17 cellular contexts compared by ENCODE assay signal in genomic region chr20:35275741-35276251, GRCh38. TPM values are rescaled to one million over a fixed set of nuclear protein-coding genes. Genes with fewer than 3 reads are reported as not detected.
DNase-seq lines count a peak whose midpoint lies in the region; ATAC-seq and TF ChIP-seq lines count a peak whose summit lies in the region.
"Had no signal": no experiment of that assay in that cellular context is flagged by ENCODE, and none has a peak within 500 bp of the region (broad histone marks: within the 10 kb centered on the region; RNA-seq: fewer than 3 reads in every experiment).

No MANE protein-coding gene starts in this region.

- H3K36me3 Mint-ChIP-seq in activated T-cell treated with anti-CD3 and anti-CD28 coated beads, Interleukin-2, amount 50 U/mL, for 4 hours (ENCODE audit: insufficient read depth) = peaks cover 24% of the 10 kb centered on the region
- peaks cover 35% of the 10 kb centered on the region for H3K36me3 Mint-ChIP-seq in brain

- TF ChIP-seq CTCF in brain (conservative IDR thresholded peaks at IDR 0.05) (no peak), neutrophil (IDR thresholded peaks at IDR 0.05) (no peak)

- no peak for DNase-seq in activated T-cell treated with anti-CD3 and anti-CD28 coated beads, Interleukin-2, amount 50 U/mL, for 4 hours
- no peak for DNase-seq in activated T-cell treated with anti-CD3 and anti-CD28 coated beads for 4 hours
- no peak for DNase-seq in NT2/D1 (ENCODE audit: low read depth, low spot score)
- DNase-seq in NCI-H187 treated with DMSO at 0.1 percent for 48 hours (lab: John Stamatoyannopoulos, UW) = no peak
- no peak for DNase-seq in germinal center (ENCODE audit: low spot score)
- no peak for DNase-seq in hypothalamus (lab: John Stamatoyannopoulos, UW)
- DNase-seq: EL; H9; MM.1S; NK-92 treated with Interleukin-12 subunit alpha and Interleukin-12 subunit beta, amount 100 ng/mL, for 24 hours; psoas muscle; stimulated activated CD8-positive, alpha-beta memory T cell treated with anti-CD3 and anti-CD28 coated beads, Interleukin-4, amount 100 ng/mL, for 48 hours had no signal

- H3K4me3 ChIP-seq in NT2/D1 (ENCODE audit: insufficient read length, low read depth) = no peak overlapping the region
- no peak overlapping the region for H3K4me3 ChIP-seq in neutrophil (ENCODE audit: low read depth in 1 of 2, low read length in 1 of 2)
- H3K4me3 ChIP-seq: SJSA1 had no signal

- ATAC-seq in activated T-cell treated with anti-CD3 and anti-CD28 coated beads, Interleukin-2, amount 50 U/mL, for 4 hours = no peak
- ATAC-seq: psoas muscle had no signal

- no peaks in the 10 kb centered on the region for H3K27me3 Mint-ChIP-seq in activated T-cell treated with anti-CD3 and anti-CD28 coated beads, Interleukin-2, amount 50 U/mL, for 4 hours (ENCODE audit: low read depth)
- H3K27me3 Mint-ChIP-seq in brain = peaks cover 4% of the 10 kb centered on the region
- H3K27me3 Mint-ChIP-seq: dendritic cell treated with granulocyte-macrophage colony-stimulating factor and Interleukin-4, amounts not matched to agents 40 ng/mL and 50 ng/mL, for 4 days; memory B cell had no signal

- H3K9ac ChIP-seq in NT2/D1 (ENCODE audit: insufficient read length, low read depth) = peak overlapping the region; percentile 89

- peaks cover 88% of the 10 kb centered on the region for H3K36me3 ChIP-seq in NT2/D1 (ENCODE audit: insufficient read depth, insufficient read length, low read length)
- H3K36me3 ChIP-seq in neutrophil = peaks cover 80% of the 10 kb centered on the region

- H3K9me3 ChIP-seq in NT2/D1 (ENCODE audit: insufficient read depth, low read length) (no peaks in the 10 kb centered on the region), neutrophil (no peaks in the 10 kb centered on the region)
- H3K9me3 ChIP-seq: psoas muscle, SJSA1 had no signal

- peak overlapping the region; percentile 88 for H3K4me3 Mint-ChIP-seq in activated T-cell treated with anti-CD3 and anti-CD28 coated beads, Interleukin-2, amount 50 U/mL, for 4 hours
- H3K4me3 Mint-ChIP-seq in brain = peak overlapping the region in 3 of 5 experiments; percentile 7 to 96 (median 55)

- peak overlapping the region in 1 of 5 experiments; percentile 99 for H3K27ac Mint-ChIP-seq in brain
- H3K27ac Mint-ChIP-seq: dendritic cell treated with granulocyte-macrophage colony-stimulating factor and Interleukin-4, amounts not matched to agents 40 ng/mL and 50 ng/mL, for 4 days had no signal

- H3K27ac ChIP-seq in neutrophil = peak overlapping the region; percentile 99
- H3K27ac ChIP-seq: SJSA1 had no signal

- H3K27me3 ChIP-seq in NT2/D1 (ENCODE audit: insufficient read depth, insufficient read length) (no peaks in the 10 kb centered on the region), neutrophil (no peaks in the 10 kb centered on the region)
- H3K27me3 ChIP-seq: SJSA1 had no signal

- peaks cover 19% of the 10 kb centered on the region for H3K4me1 Mint-ChIP-seq in activated T-cell treated with anti-CD3 and anti-CD28 coated beads, Interleukin-2, amount 50 U/mL, for 4 hours (ENCODE audit: low read depth)
- H3K4me1 Mint-ChIP-seq in brain = peaks cover 27% of the 10 kb centered on the region

- no peaks in the 10 kb centered on the region for H3K9me3 Mint-ChIP-seq in activated T-cell treated with anti-CD3 and anti-CD28 coated beads, Interleukin-2, amount 50 U/mL, for 4 hours
- no peaks in the 10 kb centered on the region for H3K9me3 Mint-ChIP-seq in brain
- H3K9me3 Mint-ChIP-seq: dendritic cell treated with granulocyte-macrophage colony-stimulating factor and Interleukin-4, amounts not matched to agents 40 ng/mL and 50 ng/mL, for 4 days; H9; memory B cell had no signal

- H3K4me1 ChIP-seq in NT2/D1 (ENCODE audit: insufficient read depth, insufficient read length) (peaks cover 27% of the 10 kb centered on the region), neutrophil (ENCODE audit: control insufficient read depth in 1 of 2, insufficient read depth in 1 of 2, low read depth in 1 of 2, low read length in 1 of 2) (peaks cover 20 to 30% of the 10 kb centered on the region in 2 experiments)

RNA-seq across cellular contexts. Expression of gene MMP24OS, which starts 2.1 kb away (rescaled TPM):
- total RNA-seq in activated T-cell treated with anti-CD3 and anti-CD28 coated beads, Interleukin-2, amount 50 U/mL, for 4 hours = 10 to 100 TPM; 22.4 to 23.1 (median 22.9) TPM
- 101 TPM for polyA plus RNA-seq in brain (ENCODE audit: insufficient read depth, low read depth, low replicate concordance)

RNA-seq across cellular contexts. Expression of gene EIF6, which starts 8.8 kb away (rescaled TPM):
- 100 to 1,000 TPM; 307 to 331 (median 310) TPM for total RNA-seq in activated T-cell treated with anti-CD3 and anti-CD28 coated beads, Interleukin-2, amount 50 U/mL, for 4 hours
- polyA plus RNA-seq in brain (ENCODE audit: insufficient read depth, low read depth, low replicate concordance) = 226 TPM

RNA-seq across cellular contexts. Expression of gene FAM83C, which starts 16.4 kb away (rescaled TPM):
- not detected for total RNA-seq in activated T-cell treated with anti-CD3 and anti-CD28 coated beads, Interleukin-2, amount 50 U/mL, for 4 hours
- polyA plus RNA-seq in brain (ENCODE audit: insufficient read depth, low read depth, low replicate concordance) = not detected
- total RNA-seq: H9, psoas muscle, SJSA1 had no signal

RNA-seq across cellular contexts. Expression of gene MMP24, which starts 49.3 kb away (rescaled TPM):
- total RNA-seq in activated T-cell treated with anti-CD3 and anti-CD28 coated beads, Interleukin-2, amount 50 U/mL, for 4 hours = not detected
- polyA plus RNA-seq in brain (ENCODE audit: insufficient read depth, low read depth, low replicate concordance) = 28.6 TPM
